8 cellular contexts compared by ENCODE assay signal in genomic region chr15:67085237-67085817, GRCh38. TPM values are rescaled to one million over a fixed set of nuclear protein-coding genes. Genes with fewer than 3 reads are reported as not detected.
DNase-seq lines count a peak whose midpoint lies in the region; ATAC-seq, FAIRE-seq and TF ChIP-seq lines count a peak whose summit lies in the region.

No MANE protein-coding gene starts in this region.

- in situ Hi-C loops in HepG2 (cut with HindIII; ENCODE audit: extremely low pct_ligation_motif_present, low pct_unique_long_range_greater_than_20kb), result no loop called here

- H3K36me3 ChIP-seq in HepG2 (replicated peaks in 1 of 2; ENCODE audit: control insufficient read depth in 1 of 2, insufficient read depth in 2 of 2, low read length in 2 of 2), result peaks cover 13 to 41% of the 10 kb centered on the region in 2 experiments; a peak in 4 of 5 replicates

- no peak overlapping the region for H3K27ac ChIP-seq in HepG2 (ENCODE audit: extremely low read length, insufficient read depth, low read length)

- TF ChIP-seq CTCF in CD14-positive monocyte (IDR thresholded peaks at IDR 0.05), result no peak
- no peak for TF ChIP-seq CTCF in NB4 (IDR thresholded peaks at IDR 0.05; ENCODE audit: low read depth, low read length)
- no peak for TF ChIP-seq CTCF in HepG2 (CRISPR knock-in tag; IDR thresholded peaks at IDR 0.05)

- no peak overlapping the region for H2AFZ ChIP-seq in HepG2 (ENCODE audit: low read length)

- peaks cover 95% of the 10 kb centered on the region for H3K79me2 ChIP-seq in HepG2 (ENCODE audit: insufficient read depth, low read length)

- H3K9me3 Mint-ChIP-seq in CD14-positive monocyte, result no peaks in the 10 kb centered on the region
- H3K9me3 Mint-ChIP-seq in effector memory CD8-positive, alpha-beta T cell, result no peaks in the 10 kb centered on the region

- TF ChIP-seq EP300 in HepG2 (IDR thresholded peaks at IDR 0.05; ENCODE audit: low read depth in 2 of 2, low read length in 2 of 2), result no peak
- no peak for TF ChIP-seq EP300 in HepG2 (CRISPR knock-in tag; IDR thresholded peaks at IDR 0.05; ENCODE audit: borderline replicate concordance)

- H3K27me3 ChIP-seq in HepG2 (ENCODE audit: control insufficient read depth in 1 of 2, insufficient read depth in 2 of 2, low read length in 2 of 2), result no peaks in the 10 kb centered on the region

- peak overlapping the region; percentile 95 to 98 (median 96) for H3K27ac Mint-ChIP-seq in CD14-positive monocyte
- peak overlapping the region; percentile 59 to 92 for H3K27ac Mint-ChIP-seq in effector memory CD8-positive, alpha-beta T cell

- H3K27me3 Mint-ChIP-seq in CD14-positive monocyte (ENCODE audit: low read depth in 3 of 3), result peaks cover 1 to 4% (median 2%) of the 10 kb centered on the region in 3 donors
- no peaks in the 10 kb centered on the region for H3K27me3 Mint-ChIP-seq in effector memory CD8-positive, alpha-beta T cell

- intact Hi-C loops in CD14-positive monocyte (cut with micrococcal nuclease), result loop anchor here in 1 of 2 donors (10.0 kb wide), 1 partner anchor 61 kb away; no protein-coding TSS in a partner anchor
- intact Hi-C loops in HepG2 (cut with micrococcal nuclease; ENCODE audit: unreplicated experiment), result no loop called here

- no peaks in the 10 kb centered on the region for H3K9me3 ChIP-seq in HepG2 (ENCODE audit: low read length)

- H3K4me1 Mint-ChIP-seq in CD14-positive monocyte, result peaks cover 100% of the 10 kb centered on the region
- peaks cover 87 to 98% of the 10 kb centered on the region in 2 donors for H3K4me1 Mint-ChIP-seq in effector memory CD8-positive, alpha-beta T cell (ENCODE audit: low read depth in 2 of 2)

- peaks cover 41 to 59% of the 10 kb centered on the region in 2 donors for H3K36me3 Mint-ChIP-seq in CD14-positive monocyte
- H3K36me3 Mint-ChIP-seq in effector memory CD8-positive, alpha-beta T cell (ENCODE audit: insufficient read depth), result peaks cover 20% of the 10 kb centered on the region

- POLR2A ChIA-PET in HepG2 (lab: Yijun Ruan, JAX), result interaction anchor here (1.4 kb wide), 1 partner anchor 36 kb away, joined by 3 read pairs; no protein-coding TSS in a partner anchor

- peaks cover 79% of the 10 kb centered on the region for H3K4me1 ChIP-seq in HepG2 (ENCODE audit: insufficient read depth, low read length)

- CTCF ChIA-PET in HepG2 (lab: Yijun Ruan, JAX; ENCODE audit: low intra/inter-chr PET ratio, low total read pairs), result no interaction called here

- DNase-seq in CD14-positive monocyte (ENCODE audit: low spot score) (peak; percentile 81), NB4 (ENCODE audit: low read depth) (peak; percentile 70), HPDE6-E6E7 (ENCODE audit: extremely low spot score) (no peak), left lobe of liver (ENCODE audit: low spot score) (no peak), HepG2 (ENCODE audit: low spot score) (no peak)
- no peak for DNase-seq in effector memory CD8-positive, alpha-beta T cell

- FAIRE-seq in HepG2 (lab: Jason Lieb, UNC), result no peak

- WGBS in HepG2 (ENCODE audit: low lambda C conversion rate), result 100% methylated on average over 3 of the region's 3 CpGs

- H3K9ac ChIP-seq in HepG2 (ENCODE audit: insufficient read depth, low read depth, low read length), result no peak overlapping the region

- no TSS peak for BruUV-seq in HepG2 (replicated peaks; lab: Mats Ljungman, UMichigan)

- H3K4me2 ChIP-seq in HepG2 (ENCODE audit: low read depth, low read length), result no peak overlapping the region

- H4K20me1 ChIP-seq in HepG2 (ENCODE audit: insufficient read depth, low read length), result peaks cover 79% of the 10 kb centered on the region

- H3K4me3 Mint-ChIP-seq in CD14-positive monocyte, result peak overlapping the region; percentile 12 to 57
- H3K4me3 Mint-ChIP-seq in effector memory CD8-positive, alpha-beta T cell, result peak overlapping the region; percentile 80 to 84

- ATAC-seq in GM19468 (IDR thresholded peaks at IDR 0.05; ENCODE audit: extremely low read depth, unreplicated experiment) (peak; percentile 2), HG03139 (IDR thresholded peaks at IDR 0.05; ENCODE audit: unreplicated experiment) (no peak), left lobe of liver (no peak), HepG2 (no peak)
- ATAC-seq in effector memory CD8-positive, alpha-beta T cell (replicated peaks), result no peak

- H3K4me3 ChIP-seq in NB4 (ENCODE audit: low read depth, low read length) (no peak overlapping the region), HepG2 (replicated peaks in 1 of 3; ENCODE audit: insufficient read depth in 1 of 3, low read depth in 2 of 3, low read length in 3 of 3) (no peak overlapping the region)

- no peak for TF ChIP-seq RAD21 in HepG2 (CRISPR knock-in tag; IDR thresholded peaks at IDR 0.05)

- no peak for TF ChIP-seq POLR2A in NB4 (IDR thresholded peaks at IDR 0.05; ENCODE audit: extremely low read depth, insufficient read length)
- no peak for TF ChIP-seq POLR2A in HepG2 (IDR thresholded peaks at IDR 0.05; ENCODE audit: insufficient read depth in 1 of 2, low read depth in 2 of 2, low read length in 2 of 2)

TF ChIP-seq in HepG2, 621 proteins besides CTCF, POLR2A, EP300 and RAD21:
- TF ChIP-seq GABPA (IDR thresholded peaks at IDR 0.05; ENCODE audit: low read depth, low read length), result no peak
- no peak for TF ChIP-seq GABPA (CRISPR knock-in tag; IDR thresholded peaks at IDR 0.05; ENCODE audit: low read depth)
- TF ChIP-seq RBAK (CRISPR knock-in tag; IDR thresholded peaks at IDR 0.05), result no peak
- TF ChIP-seq TP53 (CRISPR knock-in tag; conservative IDR thresholded peaks at IDR 0.05), result no peak
- no peak for TF ChIP-seq ZNF790 (CRISPR knock-in tag; IDR thresholded peaks at IDR 0.05; ENCODE audit: borderline replicate concordance)
- no peak for TF ChIP-seq ZNF891 (CRISPR knock-in tag; IDR thresholded peaks at IDR 0.05)
- TF ChIP-seq NFRKB (IDR thresholded peaks at IDR 0.05), result no peak
- TF ChIP-seq SMAD3 (CRISPR knock-in tag; IDR thresholded peaks at IDR 0.05), result no peak
- TF ChIP-seq PAX8 (CRISPR knock-in tag; IDR thresholded peaks at IDR 0.05; ENCODE audit: borderline replicate concordance), result no peak
- TF ChIP-seq RFXAP (CRISPR knock-in tag; IDR thresholded peaks at IDR 0.05; ENCODE audit: borderline replicate concordance), result no peak
- no peak for TF ChIP-seq NCOA5 (CRISPR knock-in tag; IDR thresholded peaks at IDR 0.05)
- no peak for TF ChIP-seq ZFP62 (CRISPR knock-in tag; IDR thresholded peaks at IDR 0.05)
- no peak for TF ChIP-seq CENPX (CRISPR knock-in tag; IDR thresholded peaks at IDR 0.05)
- TF ChIP-seq YEATS2 (CRISPR knock-in tag; IDR thresholded peaks at IDR 0.05; ENCODE audit: borderline replicate concordance), result no peak
- TF ChIP-seq ZNF30 (CRISPR knock-in tag; IDR thresholded peaks at IDR 0.05), result no peak
- no peak for TF ChIP-seq POGZ (CRISPR knock-in tag; IDR thresholded peaks at IDR 0.05)
- TF ChIP-seq ZNF598 (CRISPR knock-in tag; IDR thresholded peaks at IDR 0.05; ENCODE audit: borderline replicate concordance), result no peak
- no peak for TF ChIP-seq ZNF776 (CRISPR knock-in tag; IDR thresholded peaks at IDR 0.05)
- no peak for TF ChIP-seq SATB2 (CRISPR knock-in tag; IDR thresholded peaks at IDR 0.05)
- no peak for TF ChIP-seq THAP7 (CRISPR knock-in tag; IDR thresholded peaks at IDR 0.05)
TF ChIP-seq in HepG2: peak in this region for 0.

RNA-seq across cellular contexts. Expression of gene SMAD3, which starts 19.9 kb away (rescaled TPM):
- 1 to 10 TPM; 4.4 to 5.4 TPM for polyA plus RNA-seq in CD14-positive monocyte
- 17.1 TPM for total RNA-seq in left lobe of liver
- 8.6 and 10.0 TPM in 2 replicates for total RNA-seq in HepG2 (2016; rRNA removed; fragmentation: Illumina TruSeq; extraction: Trizol)
- 5.9 and 6.9 TPM in 2 replicates for total RNA-seq in HepG2 (2016; cell fraction: cytosol; rRNA removed; fragmentation: Illumina TruSeq; extraction: Trizol; ENCODE audit: low read depth)
- total RNA-seq in HepG2 (2016; cell fraction: insoluble cytoplasmic fraction; rRNA removed; fragmentation: Illumina TruSeq; extraction: Trizol), result 8.6 and 9.2 TPM in 2 replicates
- 6.1 and 6.5 TPM in 2 replicates for total RNA-seq in HepG2 (2016; cell fraction: membrane; rRNA removed; fragmentation: Illumina TruSeq; extraction: Trizol)
- 15.6 and 16.8 TPM in 2 replicates for total RNA-seq in HepG2 (2016; cell fraction: nucleus; rRNA removed; fragmentation: Illumina TruSeq; extraction: Trizol)
- 56.3 and 59.1 TPM in 2 replicates for polyA plus RNA-seq in HepG2 (2011; rRNA removed)
- polyA plus RNA-seq in HepG2 (2011; cell fraction: cytosol; rRNA removed), result 15.3 and 17.1 TPM in 2 replicates
- polyA plus RNA-seq in HepG2 (2011; cell fraction: nucleus; rRNA removed), result 92.6 and 110 TPM in 2 replicates
- 27.7 and 30.7 TPM in 2 replicates for polyA plus RNA-seq in HepG2 (2012)
- 0.69 and 1.4 TPM in 2 replicates for polyA plus RNA-seq in HepG2 (2016; cell fraction: cytosol; fragmentation: Illumina TruSeq; extraction: Trizol; ENCODE audit: low read depth)
- polyA plus RNA-seq in HepG2 (2016; cell fraction: insoluble cytoplasmic fraction; fragmentation: Illumina TruSeq; extraction: Trizol; ENCODE audit: low read depth), result 9.8 and 12.0 TPM in 2 replicates
- polyA plus RNA-seq in HepG2 (2016; cell fraction: membrane; fragmentation: Illumina TruSeq; extraction: Trizol; ENCODE audit: low read depth), result 2.7 and 3.7 TPM in 2 replicates
- 25.8 and 26.1 TPM in 2 replicates for polyA plus RNA-seq in HepG2 (2016; cell fraction: nucleus; fragmentation: Illumina TruSeq; extraction: Trizol; ENCODE audit: insufficient read depth, low read depth)
- polyA minus RNA-seq in HepG2 (2011; rRNA and poly(A)+ RNA removed; ENCODE audit: low replicate concordance), result 37.4 and 65.9 TPM in 2 replicates
- 17.8 and 26.2 TPM in 2 replicates for polyA minus RNA-seq in HepG2 (2011; cell fraction: cytosol; rRNA and poly(A)+ RNA removed)
- polyA minus RNA-seq in HepG2 (2011; cell fraction: nucleus; rRNA and poly(A)+ RNA removed), result 43.8 and 50.1 TPM in 2 replicates

Comparison
In these comparisons a context has a peak if more than half of its experiments do, and no peak if none do; other contexts are left out.
1. DNase-seq: peak in CD14-positive monocyte (single experiment) and NB4 (single experiment); none in effector memory CD8-positive, alpha-beta T cell (0 of 3), HPDE6-E6E7 (single experiment), left lobe of liver (single experiment) and HepG2 (single experiment).